19 cellular contexts compared by ENCODE assay signal in genomic region chr15:96362001-96362758, GRCh38. TPM values are rescaled to one million over a fixed set of nuclear protein-coding genes. Genes with fewer than 3 reads are reported as not detected.
A peak's percentile ranks its signal among the peaks of the same experiment; 100 is the strongest.
DNase-seq lines count a peak whose midpoint lies in the region; ATAC-seq and TF ChIP-seq lines count a peak whose summit lies in the region.
"Had no signal": no experiment of that assay in that cellular context is flagged by ENCODE, and none has a peak within 500 bp of the region (broad histone marks: within the 10 kb centered on the region; RNA-seq: fewer than 3 reads in every experiment).

No MANE protein-coding gene starts in this region.

- H3K4me3 Mint-ChIP-seq in WTC11, result peak overlapping the region; percentile 64
- H3K4me3 Mint-ChIP-seq in neural progenitor cell, result peak overlapping the region; percentile 84
- H3K4me3 Mint-ChIP-seq: activated CD4-positive, alpha-beta memory T cell treated with anti-CD3 and anti-CD28 coated beads for 36 hours; B cell had no signal

- H3K9me3 Mint-ChIP-seq in WTC11 (no peaks in the 10 kb centered on the region), neural progenitor cell (no peaks in the 10 kb centered on the region)

- POLR2A ChIA-PET in WTC11 (lab: Charles Lee), result interaction anchor here (0.6 kb wide), 1 partner anchor 1067 kb away, joined by 5 read pairs; no protein-coding TSS in a partner anchor

- no peak overlapping the region for H3K27ac Mint-ChIP-seq in WTC11
- no peak overlapping the region for H3K27ac Mint-ChIP-seq in neural progenitor cell
- H3K27ac Mint-ChIP-seq: activated CD4-positive, alpha-beta memory T cell treated with anti-CD3 and anti-CD28 coated beads for 36 hours; B cell had no signal

- no peak overlapping the region for H3K27ac ChIP-seq in neural progenitor cell
- H3K27ac ChIP-seq: breast epithelium, lower lobe of right lung had no signal

- H3K27me3 Mint-ChIP-seq in WTC11 (ENCODE audit: low read depth) (no peaks in the 10 kb centered on the region), neural progenitor cell (ENCODE audit: insufficient read depth, low read depth) (peaks cover 79% of the 10 kb centered on the region)

- peaks cover 23% of the 10 kb centered on the region for H3K79me2 ChIP-seq in neural progenitor cell (ENCODE audit: low read depth)

- peak overlapping the region; percentile 61 for H3K4me3 ChIP-seq in neural progenitor cell
- H3K4me3 ChIP-seq: lower lobe of right lung had no signal

- no peak overlapping the region for H2AFZ ChIP-seq in neural progenitor cell (replicated peaks)

- no peaks in the 10 kb centered on the region for H3K9me3 ChIP-seq in neural progenitor cell (ENCODE audit: low read depth)
- H3K9me3 ChIP-seq: breast epithelium, Caco-2, lower lobe of right lung had no signal

- H3K4me1 Mint-ChIP-seq in WTC11, result peaks cover 62% of the 10 kb centered on the region
- H3K4me1 Mint-ChIP-seq in neural progenitor cell, result peaks cover 75% of the 10 kb centered on the region

- H3K9ac ChIP-seq in neural progenitor cell, result no peak overlapping the region

- peak overlapping the region; percentile 98 for H3K4me2 ChIP-seq in neural progenitor cell

- H4K20me1 ChIP-seq in neural progenitor cell (ENCODE audit: low read depth), result peaks cover 34% of the 10 kb centered on the region

- H3F3A ChIP-seq in neural progenitor cell (ENCODE audit: low read depth), result peaks cover 78% of the 10 kb centered on the region

- H3K4me1 ChIP-seq in neural progenitor cell, result peaks cover 90% of the 10 kb centered on the region
- H3K4me1 ChIP-seq: breast epithelium, Caco-2, lower lobe of right lung had no signal

- no peak for TF ChIP-seq CTCF in GM13976 (IDR thresholded peaks at IDR 0.05; ENCODE audit: borderline replicate concordance, control extremely low read depth, extremely low read depth, insufficient read depth, missing control alignments)
- TF ChIP-seq CTCF in WTC11 (IDR thresholded peaks at IDR 0.05), result no peak
- no peak for TF ChIP-seq CTCF in neural progenitor cell (IDR thresholded peaks at IDR 0.05)

- in situ Hi-C loops in GM13976 (cut with MboI; ENCODE audit: low sequenced_read_pairs, unreplicated experiment), result loop anchor here (25.0 kb wide), 1 partner anchor 875 kb away; no protein-coding TSS in a partner anchor

- CTCF ChIA-PET in WTC11 (lab: Charles Lee), result interaction anchor here (0.6 to 3.9 kb wide), 7 partner anchors 8 to 884 kb away, joined by 3 to 27 read pairs (median 3); no protein-coding TSS in a partner anchor

- H3K36me3 ChIP-seq in neural progenitor cell, result no peaks in the 10 kb centered on the region
- H3K36me3 ChIP-seq: breast epithelium, lower lobe of right lung had no signal

- H3K27me3 ChIP-seq in neural progenitor cell, result peaks cover 97% of the 10 kb centered on the region

- DNase-seq in NCI-H82 (lab: John Stamatoyannopoulos, UW) (peak; percentile 55), NCI-H82 treated with DMSO at 0.1 percent for 48 hours (lab: John Stamatoyannopoulos, UW; ENCODE audit: unreplicated experiment) (no peak), GM13976 (ENCODE audit: low spot score) (peak; percentile 19), WTC11 (ENCODE audit: low spot score) (no peak), neural progenitor cell (ENCODE audit: low spot score) (peak; percentile 79)
- DNase-seq: 8988T; activated CD4-positive, alpha-beta memory T cell treated with anti-CD3 and anti-CD28 coated beads for 36 hours; activated T-cell treated with anti-CD3 and anti-CD28 coated beads, Interleukin-2, amount 50 U/mL, for 48 hours; Caco-2; HCEC 1CT; lower lobe of right lung; MM.1S; NCI-H146; stimulated activated CD4-positive, alpha-beta T cell treated with anti-CD3 and anti-CD28 coated beads, Interleukin-2, amount 100 ng/mL, for 24 hours had no signal

- ATAC-seq in WTC11 (no peak), GM21447 (IDR thresholded peaks at IDR 0.05; ENCODE audit: unreplicated experiment) (no peak), GM18498 (IDR thresholded peaks at IDR 0.05; ENCODE audit: unreplicated experiment) (no peak), HG03097 (IDR thresholded peaks at IDR 0.05; ENCODE audit: low FRiP score, unreplicated experiment) (no peak)
- ATAC-seq: lower lobe of right lung had no signal

- H3K36me3 Mint-ChIP-seq in WTC11 (no peaks in the 10 kb centered on the region; the same call in 1 of the 2 replicates), neural progenitor cell (no peaks in the 10 kb centered on the region)

TF ChIP-seq in WTC11, 78 proteins besides CTCF, POLR2A, EP300 and RAD21:
- TF ChIP-seq JAZF1 (CRISPR knock-in tag; IDR thresholded peaks at IDR 0.05) (no peak), JUN (CRISPR knock-in tag; IDR thresholded peaks at IDR 0.05) (no peak), MYBL2 (CRISPR knock-in tag; IDR thresholded peaks at IDR 0.05) (no peak), ELF4 (CRISPR knock-in tag; IDR thresholded peaks at IDR 0.05; ENCODE audit: low read depth) (no peak), HMGA2 (CRISPR knock-in tag; IDR thresholded peaks at IDR 0.05) (no peak), TCF7 (CRISPR knock-in tag; IDR thresholded peaks at IDR 0.05; ENCODE audit: low read depth) (no peak), ZBTB21 (CRISPR knock-in tag; IDR thresholded peaks at IDR 0.05; ENCODE audit: borderline replicate concordance) (no peak), NR1H2 (CRISPR knock-in tag; IDR thresholded peaks at IDR 0.05) (no peak), OVOL2 (CRISPR knock-in tag; IDR thresholded peaks at IDR 0.05; ENCODE audit: borderline replicate concordance) (no peak), STAT6 (CRISPR knock-in tag; conservative IDR thresholded peaks at IDR 0.05; ENCODE audit: low read depth) (no peak), ATF1 (CRISPR knock-in tag; IDR thresholded peaks at IDR 0.05) (no peak), ERG (CRISPR knock-in tag; IDR thresholded peaks at IDR 0.05) (no peak), SMAD4 (CRISPR knock-in tag; IDR thresholded peaks at IDR 0.05) (no peak), E2F1 (CRISPR knock-in tag; IDR thresholded peaks at IDR 0.05) (no peak), NFE2L1 (CRISPR knock-in tag; IDR thresholded peaks at IDR 0.05) (no peak), PREB (CRISPR knock-in tag; IDR thresholded peaks at IDR 0.05; ENCODE audit: borderline replicate concordance) (no peak), SP1 (CRISPR knock-in tag; conservative IDR thresholded peaks at IDR 0.05) (no peak), ZNF317 (CRISPR knock-in tag; IDR thresholded peaks at IDR 0.05; ENCODE audit: borderline replicate concordance, low read depth) (no peak), ZNF219 (CRISPR knock-in tag; IDR thresholded peaks at IDR 0.05; ENCODE audit: borderline replicate concordance) (no peak), CREM (CRISPR knock-in tag; IDR thresholded peaks at IDR 0.05) (no peak)

RNA-seq across cellular contexts. Expression of gene NR2F2, which starts 31.7 kb away (rescaled TPM):
- total RNA-seq in WTC11 (2021) (0.27 to 0.57 TPM (median 0.55 TPM) in 3 replicates), neural progenitor cell (ENCODE audit: low replicate concordance) (24.6 and 32.1 TPM in 2 replicates)
- total RNA-seq: activated CD4-positive, alpha-beta memory T cell treated with anti-CD3 and anti-CD28 coated beads for 36 hours; B cell had no signal

Comparison
In these comparisons a context has a peak if more than half of its experiments do, and no peak if none do; other contexts are left out.
1. DNase-seq: peak in NCI-H82 (single experiment), GM13976 (single experiment) and neural progenitor cell (single experiment); none in NCI-H82 treated with DMSO at 0.1 percent for 48 hours (single experiment) and WTC11 (single experiment).
2. RNA of gene NR2F2, which starts 31.7 kb away (total RNA-seq): 24.6 to 32.1 TPM in neural progenitor cell; 0.27 to 0.57 TPM in WTC11; every median in the first group is over 10 times any median in the second.